ENCODE assay signal across 21 cellular contexts in the genomic region with DNA sequence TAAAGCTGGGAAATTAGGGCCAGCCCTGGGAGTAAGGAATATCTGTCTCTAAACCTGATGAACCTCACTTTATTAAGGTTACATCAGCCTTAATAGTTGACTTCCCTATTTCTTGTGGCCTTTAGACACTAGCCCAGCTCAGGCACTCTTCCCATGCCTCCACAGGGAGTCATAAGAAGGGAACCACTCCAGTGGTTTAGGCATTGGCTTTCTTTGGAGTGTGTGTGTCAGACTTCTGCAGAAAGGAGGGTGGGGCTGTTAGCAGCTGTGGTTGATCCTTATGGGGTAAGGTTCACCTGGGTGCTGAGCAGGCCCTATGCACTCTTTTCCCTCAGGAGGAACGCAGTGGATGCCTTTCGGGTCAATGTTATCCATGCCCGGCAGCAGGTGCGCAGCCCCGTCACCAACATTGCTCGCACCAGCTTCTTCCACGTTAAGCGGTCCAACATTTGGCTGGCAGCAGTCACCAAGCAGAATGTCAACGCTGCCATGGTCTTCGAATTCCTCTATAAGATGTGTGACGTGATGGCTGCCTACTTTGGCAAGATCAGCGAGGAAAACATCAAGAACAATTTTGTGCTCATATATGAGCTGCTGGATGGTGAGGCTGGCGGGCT. TPM values are rescaled to one million over a fixed set of nuclear protein-coding genes. Genes with fewer than 3 reads are reported as not detected.
DNase-seq lines count a peak whose midpoint lies in the region; ATAC-seq and TF ChIP-seq lines count a peak whose summit lies in the region.
"Had no signal": no experiment of that assay in that cellular context is flagged by ENCODE, and none has a peak within 500 bp of the region (broad histone marks: within the 10 kb centered on the region; RNA-seq: fewer than 3 reads in every experiment).

No MANE protein-coding gene starts in this region.

- intact Hi-C loops in activated CD4-positive, alpha-beta T cell treated with anti-CD3 and anti-CD28 coated beads, Interleukin-2, amount 10 ng/mL, durations not matched to agents 24 days and 14 days (cut with micrococcal nuclease) = no loop called here

- H3K27ac Mint-ChIP-seq in activated CD4-positive, alpha-beta T cell treated with anti-CD3 and anti-CD28 coated beads, Interleukin-2, amount 10 ng/mL, durations not matched to agents 24 days and 14 days = no peak overlapping the region
- H3K27ac Mint-ChIP-seq in endodermal cell = peak overlapping the region; percentile 99
- peak overlapping the region; percentile 23 for H3K27ac Mint-ChIP-seq in stimulated activated effector memory CD8-positive, alpha-beta T cell treated with anti-CD3 and anti-CD28 coated beads, Interleukin-12 subunit alpha, Interleukin-12 subunit beta, amount 100 ng/mL, for 72 hours
- H3K27ac Mint-ChIP-seq: activated B cell treated with CpG ODN at 0.5 μM for 24 hours; activated CD8-positive, alpha-beta memory T cell treated with anti-CD3 and anti-CD28 coated beads, Interleukin-2, amount 10 ng/mL, durations not matched to agents 7 days and 5 days; activated naive CD4-positive, alpha-beta T cell treated with anti-CD3 and anti-CD28 coated beads, Interleukin-2, amount 50 U/mL, for 24 hours had no signal

- no peak overlapping the region for H3K4me3 Mint-ChIP-seq in activated CD4-positive, alpha-beta T cell treated with anti-CD3 and anti-CD28 coated beads, Interleukin-2, amount 10 ng/mL, durations not matched to agents 24 days and 14 days
- peak overlapping the region; percentile 98 for H3K4me3 Mint-ChIP-seq in endodermal cell
- no peak overlapping the region for H3K4me3 Mint-ChIP-seq in stimulated activated effector memory CD8-positive, alpha-beta T cell treated with anti-CD3 and anti-CD28 coated beads, Interleukin-12 subunit alpha, Interleukin-12 subunit beta, amount 100 ng/mL, for 72 hours
- H3K4me3 Mint-ChIP-seq: activated B cell treated with CpG ODN at 0.5 μM for 24 hours; activated CD8-positive, alpha-beta memory T cell treated with anti-CD3 and anti-CD28 coated beads, Interleukin-2, amount 10 ng/mL, durations not matched to agents 7 days and 5 days; activated naive CD4-positive, alpha-beta T cell treated with anti-CD3 and anti-CD28 coated beads, Interleukin-2, amount 50 U/mL, for 24 hours had no signal

- H3K4me1 ChIP-seq in endodermal cell (ENCODE audit: control insufficient read depth, insufficient read depth, low read length) = peaks cover 15% of the 10 kb centered on the region

- DNase-seq in activated CD4-positive, alpha-beta T cell treated with anti-CD3 and anti-CD28 coated beads, Interleukin-2, amount 10 ng/mL, durations not matched to agents 24 days and 14 days = peak; percentile 53
- DNase-seq in activated CD4-positive, alpha-beta T cell treated with anti-CD3 and anti-CD28 coated beads for 48 hours = no peak
- no peak for DNase-seq in endodermal cell
- DNase-seq in stimulated activated effector memory CD8-positive, alpha-beta T cell treated with anti-CD3 and anti-CD28 coated beads, Interleukin-12 subunit alpha, Interleukin-12 subunit beta, amount 100 ng/mL, for 72 hours (ENCODE audit: low spot score in 2 of 2) = no peak
- no peak for DNase-seq in medulla oblongata (ENCODE audit: extremely low spot score)
- DNase-seq: 8988T; activated B cell treated with CpG ODN at 0.5 μM for 24 hours; activated CD8-positive, alpha-beta memory T cell treated with anti-CD3 and anti-CD28 coated beads, Interleukin-2, amount 10 ng/mL, durations not matched to agents 7 days and 5 days; DMS79; left cardiac atrium; mucosa of descending colon; NCI-H1105 treated with DMSO at 0.1 percent for 48 hours; NCI-H2171 treated with DMSO at 0.1 percent for 48 hours; NCI-H82 had no signal

- 95 to 99% methylated on average over 11 to 13 of the region's 13 CpGs for WGBS in endodermal cell (ENCODE audit: insufficient coverage in 1 of 2, insufficient read length in 1 of 2), 2 experiments

- H3K4me1 Mint-ChIP-seq in activated CD4-positive, alpha-beta T cell treated with anti-CD3 and anti-CD28 coated beads, Interleukin-2, amount 10 ng/mL, durations not matched to agents 24 days and 14 days = peaks cover 20% of the 10 kb centered on the region
- peaks cover 22% of the 10 kb centered on the region for H3K4me1 Mint-ChIP-seq in endodermal cell
- H3K4me1 Mint-ChIP-seq in stimulated activated effector memory CD8-positive, alpha-beta T cell treated with anti-CD3 and anti-CD28 coated beads, Interleukin-12 subunit alpha, Interleukin-12 subunit beta, amount 100 ng/mL, for 72 hours = peaks cover 33% of the 10 kb centered on the region

- H3K4me3 ChIP-seq in endodermal cell (ENCODE audit: low read length) = no peak overlapping the region
- H3K4me3 ChIP-seq: breast epithelium, mucosa of descending colon, tibial nerve had no signal

- no peak overlapping the region for H3K27ac ChIP-seq in endodermal cell (ENCODE audit: low read depth, low read length)
- H3K27ac ChIP-seq: breast epithelium, KMS-11 had no signal

- TF ChIP-seq CTCF in endodermal cell (conservative IDR thresholded peaks at IDR 0.05) = no peak

- no peak overlapping the region for H3K9ac ChIP-seq in endodermal cell (ENCODE audit: extremely low read depth, low read length, poor library complexity, severe bottlenecking)
- H3K9ac ChIP-seq: KMS-11 had no signal

- no peak for ATAC-seq in stimulated activated effector memory CD8-positive, alpha-beta T cell treated with anti-CD3 and anti-CD28 coated beads, Interleukin-12 subunit alpha, Interleukin-12 subunit beta, amount 100 ng/mL, for 72 hours
- ATAC-seq in HG03139 (IDR thresholded peaks at IDR 0.05; ENCODE audit: unreplicated experiment) = no peak
- ATAC-seq: activated CD8-positive, alpha-beta memory T cell treated with anti-CD3 and anti-CD28 coated beads, Interleukin-2, amount 10 ng/mL, durations not matched to agents 7 days and 5 days; left cardiac atrium; mucosa of descending colon; sciatic nerve had no signal

- H3K9me3 ChIP-seq in endodermal cell (ENCODE audit: control insufficient read depth, low read length) = no peaks in the 10 kb centered on the region
- H3K9me3 ChIP-seq: breast epithelium, mucosa of descending colon, tibial nerve had no signal

- no peaks in the 10 kb centered on the region for H3K27me3 Mint-ChIP-seq in activated CD4-positive, alpha-beta T cell treated with anti-CD3 and anti-CD28 coated beads, Interleukin-2, amount 10 ng/mL, durations not matched to agents 24 days and 14 days
- no peaks in the 10 kb centered on the region for H3K27me3 Mint-ChIP-seq in endodermal cell (ENCODE audit: insufficient read depth)
- H3K27me3 Mint-ChIP-seq: activated B cell treated with CpG ODN at 0.5 μM for 24 hours; activated CD8-positive, alpha-beta memory T cell treated with anti-CD3 and anti-CD28 coated beads, Interleukin-2, amount 10 ng/mL, durations not matched to agents 7 days and 5 days; activated naive CD4-positive, alpha-beta T cell treated with anti-CD3 and anti-CD28 coated beads, Interleukin-2, amount 50 U/mL, for 24 hours had no signal

- peaks cover 68% of the 10 kb centered on the region for H3K36me3 ChIP-seq in endodermal cell (ENCODE audit: control insufficient read depth, insufficient read depth, low read length)

- peaks cover 58% of the 10 kb centered on the region for H3K36me3 Mint-ChIP-seq in activated CD4-positive, alpha-beta T cell treated with anti-CD3 and anti-CD28 coated beads, Interleukin-2, amount 10 ng/mL, durations not matched to agents 24 days and 14 days (ENCODE audit: low read depth)
- peaks cover 64% of the 10 kb centered on the region for H3K36me3 Mint-ChIP-seq in endodermal cell (ENCODE audit: low read depth)
- H3K36me3 Mint-ChIP-seq in stimulated activated effector memory CD8-positive, alpha-beta T cell treated with anti-CD3 and anti-CD28 coated beads, Interleukin-12 subunit alpha, Interleukin-12 subunit beta, amount 100 ng/mL, for 72 hours = peaks cover 72% of the 10 kb centered on the region

- H3K9me3 Mint-ChIP-seq in activated CD4-positive, alpha-beta T cell treated with anti-CD3 and anti-CD28 coated beads, Interleukin-2, amount 10 ng/mL, durations not matched to agents 24 days and 14 days = no peaks in the 10 kb centered on the region
- H3K9me3 Mint-ChIP-seq in endodermal cell = no peaks in the 10 kb centered on the region
- H3K9me3 Mint-ChIP-seq in stimulated activated effector memory CD8-positive, alpha-beta T cell treated with anti-CD3 and anti-CD28 coated beads, Interleukin-12 subunit alpha, Interleukin-12 subunit beta, amount 100 ng/mL, for 72 hours = no peaks in the 10 kb centered on the region
- H3K9me3 Mint-ChIP-seq: activated B cell treated with CpG ODN at 0.5 μM for 24 hours; activated naive CD4-positive, alpha-beta T cell treated with anti-CD3 and anti-CD28 coated beads, Interleukin-2, amount 50 U/mL, for 24 hours; CD14-positive monocyte had no signal

- H3K27me3 ChIP-seq in endodermal cell (ENCODE audit: control insufficient read depth, insufficient read depth, low read length, poor library complexity, severe bottlenecking) = no peaks in the 10 kb centered on the region
- H3K27me3 ChIP-seq: breast epithelium, tibial nerve had no signal

RNA-seq across cellular contexts. Expression of a gene that starts 4.0 kb away (rescaled TPM):
- 241 and 242 TPM in 2 replicates for total RNA-seq in activated CD4-positive, alpha-beta T cell treated with anti-CD3 and anti-CD28 coated beads, Interleukin-2, amount 10 ng/mL, durations not matched to agents 24 days and 14 days
- 100 to 1,000 TPM; 412 to 450 TPM for total RNA-seq in endodermal cell
- 350 TPM for polyA plus RNA-seq in endodermal cell (2013, experiment 1 of 2)
- 319 TPM for polyA plus RNA-seq in endodermal cell (2013, experiment 2 of 2)

RNA-seq across cellular contexts. Expression of a gene that starts 7.4 kb away (rescaled TPM):
- 66.9 and 67.6 TPM in 2 replicates for total RNA-seq in activated CD4-positive, alpha-beta T cell treated with anti-CD3 and anti-CD28 coated beads, Interleukin-2, amount 10 ng/mL, durations not matched to agents 24 days and 14 days
- 10 to 100 TPM; 57.6 to 57.8 TPM for total RNA-seq in endodermal cell
- 42.9 TPM for polyA plus RNA-seq in endodermal cell (2013, experiment 1 of 2)
- polyA plus RNA-seq in endodermal cell (2013, experiment 2 of 2) = 32.9 TPM

RNA-seq across cellular contexts. Expression of a gene that starts 23.5 kb away (rescaled TPM):
- 49.0 and 54.5 TPM in 2 replicates for total RNA-seq in activated CD4-positive, alpha-beta T cell treated with anti-CD3 and anti-CD28 coated beads, Interleukin-2, amount 10 ng/mL, durations not matched to agents 24 days and 14 days
- 10 to 100 TPM; 90.5 to 95.1 TPM for total RNA-seq in endodermal cell
- 84.3 TPM for polyA plus RNA-seq in endodermal cell (2013, experiment 1 of 2)
- polyA plus RNA-seq in endodermal cell (2013, experiment 2 of 2) = 76.5 TPM

RNA-seq across cellular contexts. Expression of a gene that starts 43.5 kb away (rescaled TPM):
- total RNA-seq in activated CD4-positive, alpha-beta T cell treated with anti-CD3 and anti-CD28 coated beads, Interleukin-2, amount 10 ng/mL, durations not matched to agents 24 days and 14 days = 72.2 and 74.7 TPM in 2 replicates
- total RNA-seq in endodermal cell = 10 to 100 TPM; 33.4 to 37.5 TPM
- polyA plus RNA-seq in endodermal cell (2013, experiment 1 of 2) = 43.1 TPM
- polyA plus RNA-seq in endodermal cell (2013, experiment 2 of 2) = 32.9 TPM

RNA-seq across cellular contexts. Expression of a gene that starts 50.8 kb away (rescaled TPM):
- not detected in 2 replicates for total RNA-seq in activated CD4-positive, alpha-beta T cell treated with anti-CD3 and anti-CD28 coated beads, Interleukin-2, amount 10 ng/mL, durations not matched to agents 24 days and 14 days
- total RNA-seq in endodermal cell = under 1 TPM; 0.62 to 0.97 TPM
- 0.18 TPM for polyA plus RNA-seq in endodermal cell (2013, experiment 1 of 2)
- 0.21 TPM for polyA plus RNA-seq in endodermal cell (2013, experiment 2 of 2)
- total RNA-seq: activated CD8-positive, alpha-beta memory T cell treated with anti-CD3 and anti-CD28 coated beads, Interleukin-2, amount 10 ng/mL, durations not matched to agents 7 days and 5 days; left cardiac atrium had no signal
